ENCODE assay signal across 1 cellular context in the genomic region with DNA sequence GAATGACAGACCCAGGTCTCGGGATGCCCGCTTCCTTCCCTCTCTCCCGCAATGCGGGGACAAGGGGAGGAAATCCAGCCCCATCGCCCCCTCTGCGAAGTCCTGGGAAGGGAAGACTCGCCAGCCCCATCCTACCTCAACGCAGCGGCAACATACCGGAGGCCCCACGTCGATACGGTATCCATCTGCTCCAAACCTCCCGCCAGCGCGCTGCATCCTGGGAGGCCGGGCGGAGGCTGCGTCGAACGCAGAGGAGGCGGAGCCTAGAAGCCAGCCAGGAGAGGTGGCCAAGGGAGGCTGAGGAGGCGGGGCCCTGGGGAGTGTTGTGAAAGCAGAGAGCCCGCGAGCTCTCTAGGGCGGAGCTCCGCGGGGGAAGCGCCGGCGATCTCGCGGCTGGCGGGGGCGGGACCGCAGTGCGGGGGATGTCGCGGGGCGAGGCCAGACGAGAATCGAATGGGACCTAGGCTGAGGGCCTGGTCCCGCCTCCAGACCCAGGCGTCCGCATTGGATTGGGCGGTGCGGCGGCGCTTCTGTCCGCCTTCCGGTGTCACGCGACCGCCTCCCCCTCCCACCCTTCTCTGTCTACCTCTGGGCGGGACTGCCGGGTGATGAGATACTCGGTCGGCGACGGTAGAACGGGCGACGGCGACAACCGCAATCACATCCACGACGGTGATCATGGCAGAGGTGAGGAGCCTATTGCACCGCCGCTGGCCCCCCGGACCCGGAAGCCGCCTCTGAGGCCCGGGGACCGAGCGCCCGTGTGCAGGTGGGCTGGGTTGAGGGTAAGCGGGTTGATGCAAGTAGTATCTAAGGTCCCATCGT.
TF ChIP-seq lines count a peak whose summit lies in the region.

A gene (minus strand): TSS at position 219 of the 825 bp plus-strand sequence. CDS start 7,559 bp downstream, outside the sequence.
A gene (plus strand): TSS at position 571 of the 825 bp plus-strand sequence. CDS start 108 bp downstream, at position 679.

TF ChIP-seq in HEK293, 187 proteins besides CTCF, POLR2A, EP300 and RAD21 (continued from another document and continues in another):
- TF ChIP-seq, protein P1, sequence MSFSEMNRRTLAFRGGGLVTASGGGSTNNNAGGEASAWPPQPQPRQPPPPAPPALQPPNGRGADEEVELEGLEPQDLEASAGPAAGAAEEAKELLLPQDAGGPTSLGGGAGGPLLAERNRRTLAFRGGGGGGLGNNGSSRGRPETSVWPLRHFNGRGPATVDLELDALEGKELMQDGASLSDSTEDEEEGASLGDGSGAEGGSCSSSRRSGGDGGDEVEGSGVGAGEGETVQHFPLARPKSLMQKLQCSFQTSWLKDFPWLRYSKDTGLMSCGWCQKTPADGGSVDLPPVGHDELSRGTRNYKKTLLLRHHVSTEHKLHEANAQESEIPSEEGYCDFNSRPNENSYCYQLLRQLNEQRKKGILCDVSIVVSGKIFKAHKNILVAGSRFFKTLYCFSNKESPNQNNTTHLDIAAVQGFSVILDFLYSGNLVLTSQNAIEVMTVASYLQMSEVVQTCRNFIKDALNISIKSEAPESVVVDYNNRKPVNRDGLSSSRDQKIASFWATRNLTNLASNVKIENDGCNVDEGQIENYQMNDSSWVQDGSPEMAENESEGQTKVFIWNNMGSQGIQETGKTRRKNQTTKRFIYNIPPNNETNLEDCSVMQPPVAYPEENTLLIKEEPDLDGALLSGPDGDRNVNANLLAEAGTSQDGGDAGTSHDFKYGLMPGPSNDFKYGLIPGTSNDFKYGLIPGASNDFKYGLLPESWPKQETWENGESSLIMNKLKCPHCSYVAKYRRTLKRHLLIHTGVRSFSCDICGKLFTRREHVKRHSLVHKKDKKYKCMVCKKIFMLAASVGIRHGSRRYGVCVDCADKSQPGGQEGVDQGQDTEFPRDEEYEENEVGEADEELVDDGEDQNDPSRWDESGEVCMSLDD (tag by site-specific recombination; IDR thresholded peaks at IDR 0.05) = no peak
- TF ChIP-seq, protein P2, sequence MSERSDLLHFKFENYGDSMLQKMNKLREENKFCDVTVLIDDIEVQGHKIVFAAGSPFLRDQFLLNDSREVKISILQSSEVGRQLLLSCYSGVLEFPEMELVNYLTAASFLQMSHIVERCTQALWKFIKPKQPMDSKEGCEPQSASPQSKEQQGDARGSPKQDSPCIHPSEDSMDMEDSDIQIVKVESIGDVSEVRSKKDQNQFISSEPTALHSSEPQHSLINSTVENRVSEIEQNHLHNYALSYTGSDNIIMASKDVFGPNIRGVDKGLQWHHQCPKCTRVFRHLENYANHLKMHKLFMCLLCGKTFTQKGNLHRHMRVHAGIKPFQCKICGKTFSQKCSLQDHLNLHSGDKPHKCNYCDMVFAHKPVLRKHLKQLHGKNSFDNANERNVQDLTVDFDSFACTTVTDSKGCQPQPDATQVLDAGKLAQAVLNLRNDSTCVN (tag by site-specific recombination; optimal IDR thresholded peaks at IDR 0.05) = peak; percentile 59
- TF ChIP-seq, protein P3, sequence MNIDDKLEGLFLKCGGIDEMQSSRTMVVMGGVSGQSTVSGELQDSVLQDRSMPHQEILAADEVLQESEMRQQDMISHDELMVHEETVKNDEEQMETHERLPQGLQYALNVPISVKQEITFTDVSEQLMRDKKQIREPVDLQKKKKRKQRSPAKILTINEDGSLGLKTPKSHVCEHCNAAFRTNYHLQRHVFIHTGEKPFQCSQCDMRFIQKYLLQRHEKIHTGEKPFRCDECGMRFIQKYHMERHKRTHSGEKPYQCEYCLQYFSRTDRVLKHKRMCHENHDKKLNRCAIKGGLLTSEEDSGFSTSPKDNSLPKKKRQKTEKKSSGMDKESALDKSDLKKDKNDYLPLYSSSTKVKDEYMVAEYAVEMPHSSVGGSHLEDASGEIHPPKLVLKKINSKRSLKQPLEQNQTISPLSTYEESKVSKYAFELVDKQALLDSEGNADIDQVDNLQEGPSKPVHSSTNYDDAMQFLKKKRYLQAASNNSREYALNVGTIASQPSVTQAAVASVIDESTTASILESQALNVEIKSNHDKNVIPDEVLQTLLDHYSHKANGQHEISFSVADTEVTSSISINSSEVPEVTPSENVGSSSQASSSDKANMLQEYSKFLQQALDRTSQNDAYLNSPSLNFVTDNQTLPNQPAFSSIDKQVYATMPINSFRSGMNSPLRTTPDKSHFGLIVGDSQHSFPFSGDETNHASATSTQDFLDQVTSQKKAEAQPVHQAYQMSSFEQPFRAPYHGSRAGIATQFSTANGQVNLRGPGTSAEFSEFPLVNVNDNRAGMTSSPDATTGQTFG (tag by site-specific recombination; IDR thresholded peaks at IDR 0.05; ENCODE audit: borderline replicate concordance) = no peak
- peak; percentile 46; the same call in 1 of the 2 replicates for TF ChIP-seq ZNF2 (tag by site-specific recombination; IDR thresholded peaks at IDR 0.05)
- TF ChIP-seq, protein P4, sequence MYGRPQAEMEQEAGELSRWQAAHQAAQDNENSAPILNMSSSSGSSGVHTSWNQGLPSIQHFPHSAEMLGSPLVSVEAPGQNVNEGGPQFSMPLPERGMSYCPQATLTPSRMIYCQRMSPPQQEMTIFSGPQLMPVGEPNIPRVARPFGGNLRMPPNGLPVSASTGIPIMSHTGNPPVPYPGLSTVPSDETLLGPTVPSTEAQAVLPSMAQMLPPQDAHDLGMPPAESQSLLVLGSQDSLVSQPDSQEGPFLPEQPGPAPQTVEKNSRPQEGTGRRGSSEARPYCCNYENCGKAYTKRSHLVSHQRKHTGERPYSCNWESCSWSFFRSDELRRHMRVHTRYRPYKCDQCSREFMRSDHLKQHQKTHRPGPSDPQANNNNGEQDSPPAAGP (tag by site-specific recombination; IDR thresholded peaks at IDR 0.05) = 0 out of 2 replicates have a peak, but pooled peaks have one; percentile 60
- TF ChIP-seq ZNF837 (tag by site-specific recombination; IDR thresholded peaks at IDR 0.05) = no peak
- TF ChIP-seq EGR2 (tag by site-specific recombination; IDR thresholded peaks at IDR 0.05; ENCODE audit: low read depth) = peak; percentile 84
- TF ChIP-seq ZNF248 (tag by site-specific recombination; IDR thresholded peaks at IDR 0.05) = no peak
- TF ChIP-seq ZNF146 (tag by site-specific recombination; IDR thresholded peaks at IDR 0.05) = no peak
- TF ChIP-seq ZNF548 (tag by site-specific recombination; IDR thresholded peaks at IDR 0.05) = no peak
- TF ChIP-seq ZBTB8A (tag by site-specific recombination; IDR thresholded peaks at IDR 0.05) = no peak
- no peak for TF ChIP-seq ZSCAN16 (tag by site-specific recombination; IDR thresholded peaks at IDR 0.05)
- TF ChIP-seq ZFHX2 (tag by site-specific recombination; conservative IDR thresholded peaks at IDR 0.05) = peak; percentile 83
- no peak for TF ChIP-seq ZNF404 (tag by site-specific recombination; IDR thresholded peaks at IDR 0.05)
- TF ChIP-seq ZBTB21 (tag by site-specific recombination; IDR thresholded peaks at IDR 0.05) = no peak
- TF ChIP-seq, protein P5, sequence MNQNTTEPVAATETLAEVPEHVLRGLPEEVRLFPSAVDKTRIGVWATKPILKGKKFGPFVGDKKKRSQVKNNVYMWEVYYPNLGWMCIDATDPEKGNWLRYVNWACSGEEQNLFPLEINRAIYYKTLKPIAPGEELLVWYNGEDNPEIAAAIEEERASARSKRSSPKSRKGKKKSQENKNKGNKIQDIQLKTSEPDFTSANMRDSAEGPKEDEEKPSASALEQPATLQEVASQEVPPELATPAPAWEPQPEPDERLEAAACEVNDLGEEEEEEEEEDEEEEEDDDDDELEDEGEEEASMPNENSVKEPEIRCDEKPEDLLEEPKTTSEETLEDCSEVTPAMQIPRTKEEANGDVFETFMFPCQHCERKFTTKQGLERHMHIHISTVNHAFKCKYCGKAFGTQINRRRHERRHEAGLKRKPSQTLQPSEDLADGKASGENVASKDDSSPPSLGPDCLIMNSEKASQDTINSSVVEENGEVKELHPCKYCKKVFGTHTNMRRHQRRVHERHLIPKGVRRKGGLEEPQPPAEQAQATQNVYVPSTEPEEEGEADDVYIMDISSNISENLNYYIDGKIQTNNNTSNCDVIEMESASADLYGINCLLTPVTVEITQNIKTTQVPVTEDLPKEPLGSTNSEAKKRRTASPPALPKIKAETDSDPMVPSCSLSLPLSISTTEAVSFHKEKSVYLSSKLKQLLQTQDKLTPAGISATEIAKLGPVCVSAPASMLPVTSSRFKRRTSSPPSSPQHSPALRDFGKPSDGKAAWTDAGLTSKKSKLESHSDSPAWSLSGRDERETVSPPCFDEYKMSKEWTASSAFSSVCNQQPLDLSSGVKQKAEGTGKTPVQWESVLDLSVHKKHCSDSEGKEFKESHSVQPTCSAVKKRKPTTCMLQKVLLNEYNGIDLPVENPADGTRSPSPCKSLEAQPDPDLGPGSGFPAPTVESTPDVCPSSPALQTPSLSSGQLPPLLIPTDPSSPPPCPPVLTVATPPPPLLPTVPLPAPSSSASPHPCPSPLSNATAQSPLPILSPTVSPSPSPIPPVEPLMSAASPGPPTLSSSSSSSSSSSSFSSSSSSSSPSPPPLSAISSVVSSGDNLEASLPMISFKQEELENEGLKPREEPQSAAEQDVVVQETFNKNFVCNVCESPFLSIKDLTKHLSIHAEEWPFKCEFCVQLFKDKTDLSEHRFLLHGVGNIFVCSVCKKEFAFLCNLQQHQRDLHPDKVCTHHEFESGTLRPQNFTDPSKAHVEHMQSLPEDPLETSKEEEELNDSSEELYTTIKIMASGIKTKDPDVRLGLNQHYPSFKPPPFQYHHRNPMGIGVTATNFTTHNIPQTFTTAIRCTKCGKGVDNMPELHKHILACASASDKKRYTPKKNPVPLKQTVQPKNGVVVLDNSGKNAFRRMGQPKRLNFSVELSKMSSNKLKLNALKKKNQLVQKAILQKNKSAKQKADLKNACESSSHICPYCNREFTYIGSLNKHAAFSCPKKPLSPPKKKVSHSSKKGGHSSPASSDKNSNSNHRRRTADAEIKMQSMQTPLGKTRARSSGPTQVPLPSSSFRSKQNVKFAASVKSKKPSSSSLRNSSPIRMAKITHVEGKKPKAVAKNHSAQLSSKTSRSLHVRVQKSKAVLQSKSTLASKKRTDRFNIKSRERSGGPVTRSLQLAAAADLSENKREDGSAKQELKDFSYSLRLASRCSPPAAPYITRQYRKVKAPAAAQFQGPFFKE (tag by site-specific recombination; IDR thresholded peaks at IDR 0.05; ENCODE audit: borderline replicate concordance) = no peak
- peak; percentile 40; the same call in 1 of the 2 replicates for TF ChIP-seq ZNF366 (tag by site-specific recombination; conservative IDR thresholded peaks at IDR 0.05)
- no peak for TF ChIP-seq SETDB1 (IDR thresholded peaks at IDR 0.05; ENCODE audit: insufficient read length, low read length)
- TF ChIP-seq ZNF423 (tag by site-specific recombination; IDR thresholded peaks at IDR 0.05) = no peak
- TF ChIP-seq SALL2 (tag by site-specific recombination; IDR thresholded peaks at IDR 0.05; ENCODE audit: borderline replicate concordance) = no peak
- TF ChIP-seq ZNF843 (tag by site-specific recombination; IDR thresholded peaks at IDR 0.05) = no peak
- TF ChIP-seq ZNF121 (tag by site-specific recombination; IDR thresholded peaks at IDR 0.05) = no peak
- no peak for TF ChIP-seq TRIM28 (IDR thresholded peaks at IDR 0.05; ENCODE audit: borderline replicate concordance, low read length)
- no peak for TF ChIP-seq ZNF768 (tag by site-specific recombination; IDR thresholded peaks at IDR 0.05)
- no peak for TF ChIP-seq ZNF214 (tag by site-specific recombination; IDR thresholded peaks at IDR 0.05; ENCODE audit: borderline replicate concordance)
- TF ChIP-seq HOXD13 (CRISPR knock-in tag; IDR thresholded peaks at IDR 0.05; ENCODE audit: borderline replicate concordance) = no peak
- TF ChIP-seq, protein P6, sequence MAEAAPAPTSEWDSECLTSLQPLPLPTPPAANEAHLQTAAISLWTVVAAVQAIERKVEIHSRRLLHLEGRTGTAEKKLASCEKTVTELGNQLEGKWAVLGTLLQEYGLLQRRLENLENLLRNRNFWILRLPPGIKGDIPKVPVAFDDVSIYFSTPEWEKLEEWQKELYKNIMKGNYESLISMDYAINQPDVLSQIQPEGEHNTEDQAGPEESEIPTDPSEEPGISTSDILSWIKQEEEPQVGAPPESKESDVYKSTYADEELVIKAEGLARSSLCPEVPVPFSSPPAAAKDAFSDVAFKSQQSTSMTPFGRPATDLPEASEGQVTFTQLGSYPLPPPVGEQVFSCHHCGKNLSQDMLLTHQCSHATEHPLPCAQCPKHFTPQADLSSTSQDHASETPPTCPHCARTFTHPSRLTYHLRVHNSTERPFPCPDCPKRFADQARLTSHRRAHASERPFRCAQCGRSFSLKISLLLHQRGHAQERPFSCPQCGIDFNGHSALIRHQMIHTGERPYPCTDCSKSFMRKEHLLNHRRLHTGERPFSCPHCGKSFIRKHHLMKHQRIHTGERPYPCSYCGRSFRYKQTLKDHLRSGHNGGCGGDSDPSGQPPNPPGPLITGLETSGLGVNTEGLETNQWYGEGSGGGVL (tag by site-specific recombination; IDR thresholded peaks at IDR 0.05) = peak; percentile 34
- TF ChIP-seq ZNF138 (tag by site-specific recombination; IDR thresholded peaks at IDR 0.05; ENCODE audit: borderline replicate concordance) = no peak
- no peak for TF ChIP-seq ZNF621 (tag by site-specific recombination; IDR thresholded peaks at IDR 0.05)
- peak; percentile 88 for TF ChIP-seq ZNF76 (tag by site-specific recombination; IDR thresholded peaks at IDR 0.05; ENCODE audit: borderline replicate concordance, low read depth)
- TF ChIP-seq, protein P7, sequence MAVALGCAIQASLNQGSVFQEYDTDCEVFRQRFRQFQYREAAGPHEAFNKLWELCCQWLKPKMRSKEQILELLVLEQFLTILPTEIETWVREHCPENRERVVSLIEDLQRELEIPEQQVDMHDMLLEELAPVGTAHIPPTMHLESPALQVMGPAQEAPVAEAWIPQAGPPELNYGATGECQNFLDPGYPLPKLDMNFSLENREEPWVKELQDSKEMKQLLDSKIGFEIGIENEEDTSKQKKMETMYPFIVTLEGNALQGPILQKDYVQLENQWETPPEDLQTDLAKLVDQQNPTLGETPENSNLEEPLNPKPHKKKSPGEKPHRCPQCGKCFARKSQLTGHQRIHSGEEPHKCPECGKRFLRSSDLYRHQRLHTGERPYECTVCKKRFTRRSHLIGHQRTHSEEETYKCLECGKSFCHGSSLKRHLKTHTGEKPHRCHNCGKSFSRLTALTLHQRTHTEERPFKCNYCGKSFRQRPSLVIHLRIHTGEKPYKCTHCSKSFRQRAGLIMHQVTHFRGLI (tag by site-specific recombination; IDR thresholded peaks at IDR 0.05) = no peak
- TF ChIP-seq GLIS2 (tag by site-specific recombination; IDR thresholded peaks at IDR 0.05) = peak; percentile 92
- no peak for TF ChIP-seq ZNF16 (tag by site-specific recombination; IDR thresholded peaks at IDR 0.05; ENCODE audit: low read depth)
- no peak for TF ChIP-seq ZNF626 (tag by site-specific recombination; IDR thresholded peaks at IDR 0.05)
- peak; percentile 25; the same call in 1 of the 2 replicates for TF ChIP-seq SP7 (tag by site-specific recombination; IDR thresholded peaks at IDR 0.05)
- TF ChIP-seq ZFP37 (tag by site-specific recombination; IDR thresholded peaks at IDR 0.05) = peak; percentile 34; the same call in 1 of the 2 replicates
- no peak for TF ChIP-seq ZNF10 (tag by site-specific recombination; IDR thresholded peaks at IDR 0.05)
- no peak for TF ChIP-seq OVOL3 (tag by site-specific recombination; IDR thresholded peaks at IDR 0.05)
- TF ChIP-seq ZNF514 (tag by site-specific recombination; IDR thresholded peaks at IDR 0.05) = no peak
- TF ChIP-seq, protein P8, sequence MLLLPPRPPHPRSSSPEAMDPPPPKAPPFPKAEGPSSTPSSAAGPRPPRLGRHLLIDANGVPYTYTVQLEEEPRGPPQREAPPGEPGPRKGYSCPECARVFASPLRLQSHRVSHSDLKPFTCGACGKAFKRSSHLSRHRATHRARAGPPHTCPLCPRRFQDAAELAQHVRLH (tag by site-specific recombination; IDR thresholded peaks at IDR 0.05) = peak; percentile 58; the same call in 1 of the 2 replicates
